ENCODE assay signal across 10 cellular contexts in genomic region chr10:21926949-21927348, GRCh38.
DNase-seq lines count a peak whose midpoint lies in the region; ATAC-seq and TF ChIP-seq lines count a peak whose summit lies in the region.
"Had no signal": no experiment of that assay in that cellular context is flagged by ENCODE, and none has a peak within 500 bp of the region (broad histone marks: within the 10 kb centered on the region; RNA-seq: fewer than 3 reads in every experiment).

No MANE protein-coding gene starts in this region.

- DNase-seq in AG04449 (ENCODE audit: low read depth, low spot score) (peak; percentile 89), HFFc6 (peak; percentile 91), amniotic stem cell (lab: John Stamatoyannopoulos, UW) (peak; percentile 58), kidney glomerular epithelial cell (lab: John Stamatoyannopoulos, UW) (peak; percentile 95), HuH-7.5 (ENCODE audit: low spot score) (no peak)
- DNase-seq: NCI-H510A treated with DMSO at 0.1 percent for 48 hours had no signal

- H3K4me1 Mint-ChIP-seq in HFFc6 (ENCODE audit: low read depth) = peaks cover 37% of the 10 kb centered on the region

- no peaks in the 10 kb centered on the region for H3K36me3 Mint-ChIP-seq in HFFc6 (ENCODE audit: low read depth)

- H3K4me3 Mint-ChIP-seq in HFFc6 = peak overlapping the region; percentile 75

- no peak for TF ChIP-seq CTCF in AG04449 (IDR thresholded peaks at IDR 0.05; ENCODE audit: insufficient read depth, low read length, missing control alignments)
- no peak for TF ChIP-seq CTCF in HFFc6 (IDR thresholded peaks at IDR 0.05)

- H3K9me3 Mint-ChIP-seq in HFFc6 = no peaks in the 10 kb centered on the region

- peak overlapping the region; percentile 77 for H3K27ac Mint-ChIP-seq in HFFc6

- ATAC-seq in GM21360 (IDR thresholded peaks at IDR 0.05; ENCODE audit: unreplicated experiment) (no peak), HG02798 (IDR thresholded peaks at IDR 0.05; ENCODE audit: poor library complexity, unreplicated experiment) (no peak), HG03108 (IDR thresholded peaks at IDR 0.05; ENCODE audit: unreplicated experiment) (no peak)

- no peak overlapping the region; the same call in 1 of the 2 replicates for H3K4me3 ChIP-seq in AG04449 (ENCODE audit: low read depth, low read length)
- H3K4me3 ChIP-seq: thoracic aorta had no signal

- H3K27me3 Mint-ChIP-seq in HFFc6 (ENCODE audit: insufficient read depth) = no peaks in the 10 kb centered on the region

- CTCF ChIA-PET in AG04449 (lab: Yijun Ruan, JAX) = no interaction called here

- POLR2A ChIA-PET in AG04449 (lab: Yijun Ruan, JAX) = no interaction called here
